11 cellular contexts compared by ENCODE assay signal in genomic region chr11:69637601-69637955, GRCh38. TPM values are rescaled to one million over a fixed set of nuclear protein-coding genes. Genes with fewer than 3 reads are reported as not detected.
DNase-seq lines count a peak whose midpoint lies in the region; ATAC-seq, FAIRE-seq and TF ChIP-seq lines count a peak whose summit lies in the region.
"Had no signal": no experiment of that assay in that cellular context is flagged by ENCODE, and none has a peak within 500 bp of the region (broad histone marks: within the 10 kb centered on the region; RNA-seq: fewer than 3 reads in every experiment).

No MANE protein-coding gene starts in this region.

- TF ChIP-seq CTCF in GM23338 (conservative IDR thresholded peaks at IDR 0.05; ENCODE audit: low read depth in 2 of 2) (no peak), activated B cell treated with CpG ODN at 0.5 μM for 24 hours (IDR thresholded peaks at IDR 0.05) (no peak), gastrocnemius medialis (IDR thresholded peaks at IDR 0.05 in 4 of 5, conservative IDR thresholded peaks at IDR 0.05 in 1 of 5) (no peak)

- H3K9me3 ChIP-seq in gastrocnemius medialis = no peaks in the 10 kb centered on the region

- no peaks in the 10 kb centered on the region for H3K9me2 ChIP-seq in GM23338 (ENCODE audit: insufficient read depth)

- H3K27ac ChIP-seq in GM23338 (ENCODE audit: low read depth) (peak overlapping the region; percentile 99), gastrocnemius medialis (no peak overlapping the region)

- CTCF ChIA-PET in activated B cell treated with CpG ODN at 0.5 μM for 24 hours (lab: Charles Lee) = interaction anchor here (1.2 kb wide), 1 partner anchor 33 kb away, joined by 3 read pairs; no protein-coding TSS in a partner anchor

- in situ Hi-C loops in gastrocnemius medialis (cut with MboI; ENCODE audit: low sequenced_read_pairs in 4 of 4) = loop anchor here in 3 of 4 donors (10.0 to 25.0 kb wide), 3 partner anchors 350 to 533 kb away; partner anchors contain the start of gene MYEOV (in 1 of the 3)

- H3K4me3 Mint-ChIP-seq in GM23338 (peak overlapping the region; percentile 94), activated B cell treated with CpG ODN at 0.5 μM for 24 hours (peak overlapping the region; percentile 48)

- H3K4me3 ChIP-seq in GM23338 = peak overlapping the region; percentile 91
- H3K4me3 ChIP-seq in iPS-11a (ENCODE audit: low read depth, low read length) = peak overlapping the region; percentile 30
- peak overlapping the region; percentile 41 to 49 (median 47) for H3K4me3 ChIP-seq in gastrocnemius medialis

- H3K36me3 Mint-ChIP-seq in GM23338 (ENCODE audit: low read depth) = peaks cover 3% of the 10 kb centered on the region; the same call in 1 of the 3 replicates
- no peaks in the 10 kb centered on the region for H3K36me3 Mint-ChIP-seq in activated B cell treated with CpG ODN at 0.5 μM for 24 hours (ENCODE audit: low read depth)

- H3K4me1 ChIP-seq in GM23338 (ENCODE audit: insufficient read depth) (peaks cover 18% of the 10 kb centered on the region), gastrocnemius medialis (peaks cover 35 to 60% of the 10 kb centered on the region in 2 donors)

- DNase-seq in GM23338 (ENCODE audit: low spot score) (peak; percentile 80), activated B cell treated with CpG ODN at 0.5 μM for 24 hours (no peak), gastrocnemius medialis (no peak), middle frontal gyrus (ENCODE audit: extremely low spot score, low spot score) (no peak), GM12891 (ENCODE audit: insufficient read length, low spot score) (no peak), GM19238 (ENCODE audit: insufficient read length, low spot score) (no peak), hepatic stellate cell (ENCODE audit: low spot score) (no peak)
- DNase-seq: midbrain, NCI-H2227 treated with DMSO at 0.1 percent for 48 hours had no signal

- no peak for TF ChIP-seq POLR2A in gastrocnemius medialis (IDR thresholded peaks at IDR 0.05)
- TF ChIP-seq POLR2A in GM12891 (IDR thresholded peaks at IDR 0.05; ENCODE audit: low read depth, low read length) = no peak

- peak overlapping the region; percentile 75 for H3K27ac Mint-ChIP-seq in GM23338
- no peak overlapping the region for H3K27ac Mint-ChIP-seq in activated B cell treated with CpG ODN at 0.5 μM for 24 hours

- no peaks in the 10 kb centered on the region for H4K20me1 ChIP-seq in GM23338 (replicated peaks; ENCODE audit: insufficient read depth)

- peaks cover 10% of the 10 kb centered on the region; the same call in 2 of the 3 replicates for H3K4me1 Mint-ChIP-seq in GM23338
- H3K4me1 Mint-ChIP-seq in activated B cell treated with CpG ODN at 0.5 μM for 24 hours = peaks cover 40% of the 10 kb centered on the region

- H3K27me3 Mint-ChIP-seq in GM23338 (ENCODE audit: insufficient read depth, low read depth, poor library complexity) (peaks cover 51% of the 10 kb centered on the region), activated B cell treated with CpG ODN at 0.5 μM for 24 hours (peaks cover 23% of the 10 kb centered on the region)

- peaks cover 11% of the 10 kb centered on the region; the same call in 1 of the 2 replicates for H3F3A ChIP-seq in GM23338 (replicated peaks; ENCODE audit: low read depth)

- H3K36me3 ChIP-seq in GM23338 (ENCODE audit: insufficient read depth) (no peaks in the 10 kb centered on the region), gastrocnemius medialis (no peaks in the 10 kb centered on the region)

- H3K4me2 ChIP-seq in GM23338 = peak overlapping the region; percentile 86

- no peak for FAIRE-seq in GM12891 (lab: Jason Lieb, UNC)
- FAIRE-seq: TTC549 had no signal

- peaks cover 14% of the 10 kb centered on the region for H3K79me2 ChIP-seq in GM23338 (replicated peaks; ENCODE audit: insufficient read depth)

- H2AFZ ChIP-seq in GM23338 = peak overlapping the region; percentile 66

- POLR2A ChIA-PET in activated B cell treated with CpG ODN at 0.5 μM for 24 hours (lab: Charles Lee) = interaction anchor here (0.6 kb wide), 1 partner anchor 1810 kb away, joined by 3 read pairs; no protein-coding TSS in a partner anchor

- intact Hi-C loops in activated B cell treated with CpG ODN at 0.5 μM for 24 hours (cut with micrococcal nuclease) = no loop called here
- intact Hi-C loops in gastrocnemius medialis (cut with DNase I; ENCODE audit: low total_unique reads) = no loop called here

- peaks cover 51% of the 10 kb centered on the region for H3K27me3 ChIP-seq in GM23338 (ENCODE audit: insufficient read depth)
- H3K27me3 ChIP-seq in gastrocnemius medialis = peaks cover 49 to 78% (median 68%) of the 10 kb centered on the region in 3 donors

- peak; percentile 12 for ATAC-seq in GM23338
- ATAC-seq in activated B cell treated with CpG ODN at 0.5 μM for 24 hours (ENCODE audit: low read depth) = no peak
- no peak for ATAC-seq in gastrocnemius medialis

- peaks cover 2% of the 10 kb centered on the region; the same call in 2 of the 3 replicates for H3K9me3 Mint-ChIP-seq in GM23338
- H3K9me3 Mint-ChIP-seq in activated B cell treated with CpG ODN at 0.5 μM for 24 hours = no peaks in the 10 kb centered on the region

TF ChIP-seq in GM23338, 12 proteins besides CTCF, POLR2A, EP300 and RAD21 (continues in another document):
- no peak for TF ChIP-seq JUNB (IDR thresholded peaks at IDR 0.05; ENCODE audit: unreplicated experiment)
- no peak for TF ChIP-seq NANOG (IDR thresholded peaks at IDR 0.05; ENCODE audit: borderline replicate concordance)
- no peak for TF ChIP-seq STAT1 (IDR thresholded peaks at IDR 0.05; ENCODE audit: unreplicated experiment)
- TF ChIP-seq REST (IDR thresholded peaks at IDR 0.05; ENCODE audit: unreplicated experiment) = no peak
- TF ChIP-seq EZH2 (IDR thresholded peaks at IDR 0.05; ENCODE audit: low read depth, unreplicated experiment) = no peak

TF ChIP-seq in GM12891, 5 proteins besides CTCF, POLR2A, EP300 and RAD21:
- no peak for TF ChIP-seq SPI1 (IDR thresholded peaks at IDR 0.05; ENCODE audit: low read depth, low read length)
- no peak for TF ChIP-seq TAF1 (IDR thresholded peaks at IDR 0.05; ENCODE audit: low read depth, low read length)
- no peak for TF ChIP-seq PAX5 (IDR thresholded peaks at IDR 0.05; ENCODE audit: insufficient read depth, low read length, severe bottlenecking)
- TF ChIP-seq POU2F2 (IDR thresholded peaks at IDR 0.05; ENCODE audit: low read depth, low read length) = no peak
- no peak for TF ChIP-seq POLR2AphosphoS5 (IDR thresholded peaks at IDR 0.05; ENCODE audit: low read depth, low read length)

RNA-seq across cellular contexts. Expression of gene CCND1, which starts 3.4 kb away (rescaled TPM):
- 99.1 and 109 TPM in 2 replicates for total RNA-seq in GM23338 (2014; rRNA removed; shearing (Covaris generic))
- 159 and 183 TPM in 2 replicates for polyA plus RNA-seq in GM23338 (2016; fragmentation: Nextera tagmentation; extraction: Ambion mirVana)
- total RNA-seq in activated B cell treated with CpG ODN at 0.5 μM for 24 hours (7.5 and 10.5 TPM in 2 replicates), gastrocnemius medialis (1 to 10 TPM; 1.3 to 4.6 (median 3.2) TPM)
- polyA plus RNA-seq in GM12891 (2012; ENCODE audit: low read depth, missing spikeins) = 8.9 TPM

RNA-seq across cellular contexts. Expression of gene LTO1, which starts 37.6 kb away (rescaled TPM):
- total RNA-seq in GM23338 (2014; rRNA removed; shearing (Covaris generic)) = 12.9 and 20.1 TPM in 2 replicates
- polyA plus RNA-seq in GM23338 (2016; fragmentation: Nextera tagmentation; extraction: Ambion mirVana) = 23.2 and 23.3 TPM in 2 replicates
- total RNA-seq in activated B cell treated with CpG ODN at 0.5 μM for 24 hours (46.3 and 52.5 TPM in 2 replicates), gastrocnemius medialis (10 to 100 TPM in 2 of 4 donors, 1 to 10 TPM in 2; 9.5 to 18.2 (median 13.3) TPM)
- 9.9 TPM for polyA plus RNA-seq in GM12891 (2012; ENCODE audit: low read depth, missing spikeins)

Comparison
In these comparisons a context has a peak if more than half of its experiments do, and no peak if none do; other contexts are left out.
1. H3K4me3 ChIP-seq: peak in every context shown above with its lines; median percentile 91 in GM23338; 47 in gastrocnemius medialis; 30 in iPS-11a.